In genomic region chr1:205016075-205016474, GRCh38 we compare ENCODE assay signal across 26 cellular contexts. TPM values are rescaled to one million over a fixed set of nuclear protein-coding genes. Genes with fewer than 3 reads are reported as not detected.
DNase-seq lines count a peak whose midpoint lies in the region; ATAC-seq, FAIRE-seq and TF ChIP-seq lines count a peak whose summit lies in the region.
"Had no signal": no experiment of that assay in that cellular context is flagged by ENCODE, and none has a peak within 500 bp of the region (broad histone marks: within the 10 kb centered on the region; RNA-seq: fewer than 3 reads in every experiment).

No MANE protein-coding gene starts in this region.

- no peak overlapping the region for H3K14ac ChIP-seq in neuronal stem cell (ENCODE audit: low read length)

- H3K27me3 ChIP-seq in dorsolateral prefrontal cortex (no peaks in the 10 kb centered on the region), neuronal stem cell (ENCODE audit: control insufficient read depth in 3 of 3, insufficient read depth in 3 of 3, low read depth in 1 of 3, low read length in 3 of 3) (peaks cover 0 to 42% (median 0%) of the 10 kb centered on the region in 3 experiments)
- H3K27me3 ChIP-seq in effector memory CD4-positive, alpha-beta T cell (replicated peaks; ENCODE audit: control insufficient read depth, insufficient read depth, low read length, poor library complexity, severe bottlenecking) = no peaks in the 10 kb centered on the region

- H3K36me3 ChIP-seq in neuronal stem cell (replicated peaks in 1 of 2; ENCODE audit: control insufficient read depth in 2 of 2, insufficient read depth in 2 of 2, low read length in 2 of 2) = no peaks in the 10 kb centered on the region
- H3K36me3 ChIP-seq in effector memory CD4-positive, alpha-beta T cell (ENCODE audit: control insufficient read depth, insufficient read depth, low read length) = no peaks in the 10 kb centered on the region
- H3K36me3 ChIP-seq: BLaER1 treated with 17β-estradiol and CSF1 and Interleukin-3, amounts not matched to agents 10 nM and 100 nM had no signal

- DNase-seq in dorsolateral prefrontal cortex (no peak), neuronal stem cell (ENCODE audit: low spot score) (no peak), GM12892 (ENCODE audit: insufficient read length) (no peak)
- no peak for DNase-seq in effector memory CD4-positive, alpha-beta T cell
- DNase-seq in stimulated activated CD8-positive, alpha-beta memory T cell treated with anti-CD3 and anti-CD28 coated beads, Interleukin-4, amount 100 ng/mL, for 48 hours = no peak
- DNase-seq: 8988T; Calu3; CD8-positive, alpha-beta T cell; DMS 273 treated with DMSO at 0.1 percent for 48 hours; DMS53; DND-41; EL; GM23248; H7; HFFc6 had no signal

- H3K36me3 Mint-ChIP-seq in brain = no peaks in the 10 kb centered on the region
- H3K36me3 Mint-ChIP-seq: CD8-positive, alpha-beta T cell; IgD-negative memory B cell had no signal

- FAIRE-seq in GM12892 (lab: Jason Lieb, UNC) = no peak
- FAIRE-seq: GM12878, HepG2 had no signal

- TF ChIP-seq CTCF in VCaP (conservative IDR thresholded peaks at IDR 0.05) (no peak), brain (conservative IDR thresholded peaks at IDR 0.05) (no peak), dorsolateral prefrontal cortex (IDR thresholded peaks at IDR 0.05 in 54 of 56, conservative IDR thresholded peaks at IDR 0.05 in 2 of 56; ENCODE audit: low read depth in 1 of 56, partially characterized antibody in 56 of 56) (no peak)

- H2AK5ac ChIP-seq in neuronal stem cell (ENCODE audit: low read depth, low read length) = peak overlapping the region; percentile 67

- H3K27me3 Mint-ChIP-seq in brain = peaks cover 2% of the 10 kb centered on the region

- no peak overlapping the region for H2BK120ac ChIP-seq in neuronal stem cell (ENCODE audit: low read depth, low read length)

- intact Hi-C loops in dorsolateral prefrontal cortex (cut with DNase I) = no loop called here

- peaks cover 64% of the 10 kb centered on the region for H3K4me1 Mint-ChIP-seq in brain
- H3K4me1 Mint-ChIP-seq: IgD-negative memory B cell had no signal

- H3K23ac ChIP-seq in neuronal stem cell (ENCODE audit: low read depth, low read length, poor library complexity) = peak overlapping the region; percentile 45

- peak overlapping the region; percentile 41 for H3K18ac ChIP-seq in neuronal stem cell (ENCODE audit: low read length)

- no peak overlapping the region for H3K4me3 Mint-ChIP-seq in brain
- H3K4me3 Mint-ChIP-seq: CD8-positive, alpha-beta T cell; HFFc6; IgD-negative memory B cell had no signal

- peak overlapping the region; percentile 33 for H2BK5ac ChIP-seq in neuronal stem cell (ENCODE audit: low read length)

- peak overlapping the region; percentile 54 for H2BK15ac ChIP-seq in neuronal stem cell (ENCODE audit: low read length)

- no peak overlapping the region for H3K4me2 ChIP-seq in neuronal stem cell (ENCODE audit: insufficient read depth, low read length, poor library complexity, severe bottlenecking)
- H3K4me2 ChIP-seq: BLaER1 treated with 17β-estradiol and CSF1 and Interleukin-3, amounts not matched to agents 10 nM and 100 nM had no signal

- no peaks in the 10 kb centered on the region for H3K79me1 ChIP-seq in neuronal stem cell (ENCODE audit: low read depth, low read length)

- H3K4me1 ChIP-seq in neuronal stem cell (ENCODE audit: control insufficient read depth in 2 of 2, insufficient read depth in 1 of 2, low read depth in 1 of 2, low read length in 2 of 2) = peaks cover 16 to 25% of the 10 kb centered on the region in 2 donors
- no peaks in the 10 kb centered on the region for H3K4me1 ChIP-seq in effector memory CD4-positive, alpha-beta T cell (ENCODE audit: control insufficient read depth, insufficient read depth, low read length, poor library complexity, severe bottlenecking)

- no peak for ATAC-seq in HG03354 (IDR thresholded peaks at IDR 0.05; ENCODE audit: poor library complexity, severe bottlenecking, unreplicated experiment)
- ATAC-seq: CD8-positive, alpha-beta T cell; GM12878; HCT116; HepG2 had no signal

- peak overlapping the region; percentile 34 for H4K91ac ChIP-seq in neuronal stem cell (ENCODE audit: low read depth, low read length, poor library complexity)

- H3K9ac ChIP-seq in neuronal stem cell (ENCODE audit: low read depth, low read length, poor library complexity) = no peak overlapping the region
- H3K9ac ChIP-seq: BLaER1 treated with 17β-estradiol and CSF1 and Interleukin-3, amounts not matched to agents 10 nM and 100 nM; GM23248 had no signal

- no CpG with 5 or more reads among the region's 9 CpGs for WGBS in neuronal stem cell (ENCODE audit: extremely low coverage in 2 of 2, insufficient read length in 2 of 2, insufficient replicate concordance in 1 of 2), 2 donors

- H3K4me3 ChIP-seq in dorsolateral prefrontal cortex (no peak overlapping the region), neuronal stem cell (ENCODE audit: low read length in 2 of 2) (no peak overlapping the region)
- no peak overlapping the region for H3K4me3 ChIP-seq in effector memory CD4-positive, alpha-beta T cell (ENCODE audit: insufficient read depth, low read depth, low read length, poor library complexity, severe bottlenecking)
- H3K4me3 ChIP-seq: BLaER1 treated with 17β-estradiol and CSF1 and Interleukin-3, amounts not matched to agents 10 nM and 100 nM; GM12878; GM23248 had no signal

- peak overlapping the region in 3 of 5 experiments; percentile 78 to 98 (median 93) for H3K27ac Mint-ChIP-seq in brain
- H3K27ac Mint-ChIP-seq: CD8-positive, alpha-beta T cell; HFFc6; IgD-negative memory B cell had no signal

- peak overlapping the region; percentile 93 for H3K27ac ChIP-seq in VCaP
- H3K27ac ChIP-seq in dorsolateral prefrontal cortex = peak overlapping the region in 52 of 59 donors; percentile 6 to 89 (median 75)
- no peak overlapping the region for H3K27ac ChIP-seq in neuronal stem cell (replicated peaks; ENCODE audit: low read length)
- no peak overlapping the region for H3K27ac ChIP-seq in effector memory CD4-positive, alpha-beta T cell (ENCODE audit: insufficient read depth, low read length, poor library complexity, severe bottlenecking)
- H3K27ac ChIP-seq: BLaER1 treated with 17β-estradiol and CSF1 and Interleukin-3, amounts not matched to agents 10 nM and 100 nM; GM23248 had no signal

- no peak for TF ChIP-seq POLR2A in GM12892 (IDR thresholded peaks at IDR 0.05; ENCODE audit: low read depth, low read length)

- no peaks in the 10 kb centered on the region for H3K9me3 Mint-ChIP-seq in brain
- H3K9me3 Mint-ChIP-seq: CD8-positive, alpha-beta T cell; HFFc6; IgD-negative memory B cell had no signal

- no peak overlapping the region for H3K4ac ChIP-seq in neuronal stem cell (ENCODE audit: low read length)

- H2BK12ac ChIP-seq in neuronal stem cell (ENCODE audit: low read length) = peak overlapping the region; percentile 7

- H4K8ac ChIP-seq in neuronal stem cell (ENCODE audit: low read depth, low read length) = no peak overlapping the region

- H2AFZ ChIP-seq in neuronal stem cell (ENCODE audit: low read length) = no peak overlapping the region
- H2AFZ ChIP-seq: GM23248 had no signal

- no peaks in the 10 kb centered on the region for H3K9me3 ChIP-seq in neuronal stem cell (replicated peaks in 1 of 2; ENCODE audit: control insufficient read depth in 2 of 2, insufficient read depth in 1 of 2, low read depth in 1 of 2, low read length in 2 of 2)
- no peaks in the 10 kb centered on the region for H3K9me3 ChIP-seq in effector memory CD4-positive, alpha-beta T cell (ENCODE audit: control insufficient read depth, low read length)
- H3K9me3 ChIP-seq: BLaER1 treated with 17β-estradiol and CSF1 and Interleukin-3, amounts not matched to agents 10 nM and 100 nM had no signal

RNA-seq across cellular contexts. Expression of gene CNTN2, which starts 26.9 kb away (rescaled TPM):
- 114 TPM for polyA plus RNA-seq in brain (ENCODE audit: insufficient read depth, low read depth, low replicate concordance)
- total RNA-seq in dorsolateral prefrontal cortex = 1,000 to 10,000 TPM in 1 of 120 experiments, 100 to 1,000 TPM in 115, 10 to 100 TPM in 4; 87.4 to 1,120 (median 263) TPM
- 0.66 TPM for polyA plus RNA-seq in neuronal stem cell (2013, experiment 1 of 2)
- polyA plus RNA-seq in neuronal stem cell (2013, experiment 2 of 2) = 0.66 TPM
- polyA plus RNA-seq in GM12892 (2012; ENCODE audit: missing spikeins) = 0.19 TPM
- total RNA-seq: A673; Calu3; CD8-positive, alpha-beta T cell; G401; GM12878; GM23248; H7; HepG2; HFFc6 had no signal
- polyA plus RNA-seq: AG04450, GM23248, HepG2, IgD-negative memory B cell had no signal

Comparison
In these comparisons a context has a peak if more than half of its experiments do, and no peak if none do; other contexts are left out.
1. H3K27ac ChIP-seq: peak in VCaP (single experiment) and dorsolateral prefrontal cortex (52 of 59); none in neuronal stem cell (single experiment) and effector memory CD4-positive, alpha-beta T cell (single experiment).